ENCODE assay signal across 9 cellular contexts in genomic region chr2:120825370-120826259, GRCh38.
DNase-seq lines count a peak whose midpoint lies in the region; ATAC-seq and TF ChIP-seq lines count a peak whose summit lies in the region.
"Had no signal": no experiment of that assay in that cellular context is flagged by ENCODE, and none has a peak within 500 bp of the region (broad histone marks: within the 10 kb centered on the region; RNA-seq: fewer than 3 reads in every experiment).

No MANE protein-coding gene starts in this region.

- H3K79me2 ChIP-seq in osteoblast (ENCODE audit: insufficient read depth, low read length) (peaks cover 64% of the 10 kb centered on the region), PC-3 (ENCODE audit: low read length) (no peaks in the 10 kb centered on the region), OCI-LY7 (ENCODE audit: insufficient read depth, low read depth, low read length) (no peaks in the 10 kb centered on the region)

- BruUV-seq in Panc1 (replicated peaks; lab: Mats Ljungman, UMichigan) (no TSS peak), PC-3 (replicated peaks; lab: Mats Ljungman, UMichigan) (no TSS peak), OCI-LY7 (replicated peaks; lab: Mats Ljungman, UMichigan) (no TSS peak)

- in situ Hi-C loops in Panc1 (cut with HindIII; ENCODE audit: low pct_unique_long_range_greater_than_20kb, low sequenced_read_pairs) = no loop called here

- H3K36me3 ChIP-seq in Panc1 (ENCODE audit: control insufficient read depth, insufficient read depth, low read length) (no peaks in the 10 kb centered on the region), osteoblast (ENCODE audit: insufficient read depth, low read length) (no peaks in the 10 kb centered on the region), PC-3 (ENCODE audit: low read depth, low read length) (no peaks in the 10 kb centered on the region), OCI-LY7 (ENCODE audit: insufficient read depth, low read length) (no peaks in the 10 kb centered on the region)

- POLR2A ChIA-PET in Panc1 (lab: Charles Lee) = no interaction called here
- POLR2A ChIA-PET in PC-3 (lab: Charles Lee; ENCODE audit: unreplicated experiment) = no interaction called here
- POLR2A ChIA-PET in OCI-LY7 (lab: Charles Lee) = no interaction called here

- CTCF ChIA-PET in Panc1 (lab: Charles Lee) = no interaction called here
- CTCF ChIA-PET in PC-3 (lab: Charles Lee) = no interaction called here
- CTCF ChIA-PET in OCI-LY7 (lab: Charles Lee; ENCODE audit: unreplicated experiment) = no interaction called here

- DNase-seq in Daoy (ENCODE audit: low read depth) (peak; percentile 31), Panc1 (ENCODE audit: low read depth, low spot score) (no peak), fibroblast of the conjunctiva (ENCODE audit: low read depth) (peak; percentile 59), osteoblast (ENCODE audit: insufficient read length, low spot score, missing footprints) (peak; percentile 95), PC-3 (no peak), kidney tubule cell (ENCODE audit: low spot score) (no peak), OCI-LY7 (ENCODE audit: low spot score) (no peak)
- DNase-seq: activated T-cell treated with anti-CD3 and anti-CD28 coated beads, Interleukin-2, amount 50 U/mL, for 1 hour had no signal

- peak overlapping the region; percentile 24 for H3K4me2 ChIP-seq in osteoblast (ENCODE audit: insufficient read depth, low read length)
- H3K4me2 ChIP-seq in PC-3 (ENCODE audit: low read length) = no peak overlapping the region
- H3K4me2 ChIP-seq in OCI-LY7 (ENCODE audit: low read length) = no peak overlapping the region

- H3K27me3 ChIP-seq in Panc1 (ENCODE audit: control insufficient read depth, insufficient read depth, low read length) (no peaks in the 10 kb centered on the region), osteoblast (ENCODE audit: insufficient read depth, low read length) (no peaks in the 10 kb centered on the region), PC-3 (ENCODE audit: low read length) (no peaks in the 10 kb centered on the region)

- H3K9me2 ChIP-seq in PC-3 (replicated peaks; ENCODE audit: low read length) (no peaks in the 10 kb centered on the region), OCI-LY7 (ENCODE audit: insufficient read depth, low read length) (no peaks in the 10 kb centered on the region)

- H3K4me1 ChIP-seq in Panc1 (ENCODE audit: control insufficient read depth, insufficient read depth, low read length) (no peaks in the 10 kb centered on the region; the same call in 1 of the 2 replicates), osteoblast (ENCODE audit: insufficient read depth, low read length) (peaks cover 29% of the 10 kb centered on the region), PC-3 (ENCODE audit: insufficient read depth, low read length) (no peaks in the 10 kb centered on the region), OCI-LY7 (ENCODE audit: insufficient read depth, low read length, poor library complexity, severe bottlenecking) (no peaks in the 10 kb centered on the region)

- TF ChIP-seq CTCF in Panc1 (IDR thresholded peaks at IDR 0.05) (no peak), osteoblast (IDR thresholded peaks at IDR 0.05; ENCODE audit: extremely low read depth, low read depth, low read length) (no peak), PC-3 (conservative IDR thresholded peaks at IDR 0.05; ENCODE audit: low read depth, low read length) (no peak), OCI-LY7 (conservative IDR thresholded peaks at IDR 0.05; ENCODE audit: low read length) (no peak)

- no peak overlapping the region for H2AFZ ChIP-seq in osteoblast (ENCODE audit: low read length)
- H2AFZ ChIP-seq in PC-3 (ENCODE audit: low read length) = no peak overlapping the region
- no peak overlapping the region for H2AFZ ChIP-seq in OCI-LY7 (ENCODE audit: low read length)

- H3K9me3 ChIP-seq in Panc1 (ENCODE audit: control insufficient read depth, insufficient read depth, low read depth, low read length) = no peaks in the 10 kb centered on the region
- no peaks in the 10 kb centered on the region for H3K9me3 ChIP-seq in osteoblast (ENCODE audit: low read depth, low read length)
- no peaks in the 10 kb centered on the region for H3K9me3 ChIP-seq in PC-3 (ENCODE audit: low read length)
- H3K9me3 ChIP-seq in OCI-LY7 (ENCODE audit: low read length) = no peaks in the 10 kb centered on the region

- H3K27ac ChIP-seq in Panc1 (ENCODE audit: low read length) (no peak overlapping the region), osteoblast (ENCODE audit: low read depth, low read length) (no peak overlapping the region), PC-3 (ENCODE audit: low read length) (no peak overlapping the region), OCI-LY7 (ENCODE audit: low read depth, low read length, poor library complexity, severe bottlenecking) (no peak overlapping the region)

- H3K9ac ChIP-seq in PC-3 (ENCODE audit: low read length) = no peak overlapping the region

- peaks cover 62% of the 10 kb centered on the region for H4K20me1 ChIP-seq in osteoblast (ENCODE audit: insufficient read depth, low read length)
- no peaks in the 10 kb centered on the region for H4K20me1 ChIP-seq in PC-3 (ENCODE audit: low read length)
- H4K20me1 ChIP-seq in OCI-LY7 (ENCODE audit: insufficient read depth, low read length) = no peaks in the 10 kb centered on the region

- H3F3A ChIP-seq in PC-3 (ENCODE audit: low read length, unreplicated experiment) = no peaks in the 10 kb centered on the region

- peak; percentile 33; the same call in 1 of the 2 replicates for ATAC-seq in Panc1
- no peak for ATAC-seq in PC-3
- no peak for ATAC-seq in GM21723 (IDR thresholded peaks at IDR 0.05; ENCODE audit: unreplicated experiment)

- intact Hi-C loops in Panc1 (cut with micrococcal nuclease; ENCODE audit: unreplicated experiment) (no loop called here), PC-3 (cut with micrococcal nuclease) (no loop called here), OCI-LY7 (cut with micrococcal nuclease; ENCODE audit: unreplicated experiment) (no loop called here)

- H3K4me3 ChIP-seq in Panc1 (ENCODE audit: low read depth in 2 of 2, low read length in 2 of 2) (no peak overlapping the region), osteoblast (ENCODE audit: insufficient read depth, low read length) (no peak overlapping the region), PC-3 (ENCODE audit: low read length) (no peak overlapping the region), OCI-LY7 (ENCODE audit: low read depth, low read length, poor library complexity, severe bottlenecking) (no peak overlapping the region)

Comparison
In these comparisons a context has a peak if more than half of its experiments do, and no peak if none do; other contexts are left out.
1. DNase-seq: peak in Daoy (single experiment), fibroblast of the conjunctiva (single experiment) and osteoblast (single experiment); none in Panc1 (single experiment), PC-3 (single experiment), kidney tubule cell (single experiment) and OCI-LY7 (single experiment).